In genomic region chr7:113117286-113117879, GRCh38 we compare ENCODE assay signal across 8 cellular contexts. TPM values are rescaled to one million over a fixed set of nuclear protein-coding genes. Genes with fewer than 3 reads are reported as not detected.
DNase-seq lines count a peak whose midpoint lies in the region; ATAC-seq and TF ChIP-seq lines count a peak whose summit lies in the region.
"Not testable (repeated sequence)": the region's sequence is repeated elsewhere in the genome, so short reads cannot be mapped to it uniquely, and the experiment has no call there.

No MANE protein-coding gene starts in this region.

- peak overlapping the region; percentile 61 for H3K9ac ChIP-seq in HCT116 (ENCODE audit: low read length)

- H3K36me3 ChIP-seq in HCT116 (ENCODE audit: control insufficient read depth in 1 of 2, insufficient read depth in 2 of 2, low read length in 2 of 2): not testable (repeated sequence)

- DNase-seq in AML-193 (lab: John Stamatoyannopoulos, UW): peak; percentile 20 to 23
- DNase-seq in HCT116 (ENCODE audit: low read depth, low spot score); activated T-cell treated with anti-CD3 and anti-CD28 coated beads, Interleukin-2, amount 50 U/mL, for 24 hours; coronary artery (ENCODE audit: low spot score); left ventricle myocardium superior; natural killer cell: not testable (repeated sequence)
- peak; percentile 52 for DNase-seq in OCI-M1 (lab: John Stamatoyannopoulos, UW)
- peak; percentile 10 for DNase-seq in stimulated activated naive CD8-positive, alpha-beta T cell treated with anti-CD3 and anti-CD28 coated beads, Interleukin-15, Interleukin-2, amounts not matched to agents 100 U/mL and 50 U/mL, for 24 hours

- CTCF ChIA-PET in HCT116 (lab: Charles Lee): not testable (repeated sequence)

- intact Hi-C loops in HCT116 (cut with micrococcal nuclease); left ventricle myocardium superior (cut with micrococcal nuclease); natural killer cell (cut with micrococcal nuclease): not testable (repeated sequence)

- not testable (repeated sequence) for ATAC-seq in HCT116; natural killer cell; stimulated activated naive CD8-positive, alpha-beta T cell treated with anti-CD3 and anti-CD28 coated beads, Interleukin-15, Interleukin-2, amounts not matched to agents 100 U/mL and 50 U/mL, for 24 hours
- peak; percentile 55 for ATAC-seq in left ventricle myocardium superior

- H3K4me2 ChIP-seq in HCT116 (ENCODE audit: low read length): peak overlapping the region; percentile 73

- not testable (repeated sequence) for H3K27me3 ChIP-seq in HCT116 (ENCODE audit: insufficient read depth, low read length)

- not testable (repeated sequence) for TF ChIP-seq POLR2A in HCT116 (IDR thresholded peaks at IDR 0.05; ENCODE audit: borderline replicate concordance, extremely low read depth, insufficient read depth, insufficient read length)

- RAD21 ChIA-PET in HCT116 (lab: Charles Lee; ENCODE audit: low non-redundant PET in 1 of 2, low total read pairs in 2 of 2, uncharacterized antibody in 2 of 2, unreplicated experiment in 2 of 2): not testable (repeated sequence)

- H3K4me3 ChIP-seq in HCT116 (replicated peaks in 1 of 2; ENCODE audit: low read depth in 1 of 2, low read length in 2 of 2): peak overlapping the region; percentile 79 to 83
- peak overlapping the region; percentile 62 for H3K4me3 ChIP-seq in coronary artery

- peaks cover 47% of the 10 kb centered on the region for H3K4me1 Mint-ChIP-seq in activated T-cell treated with anti-CD3 and anti-CD28 coated beads, Interleukin-2, amount 50 U/mL, for 24 hours (ENCODE audit: low read depth)
- peaks cover 12 to 15% of the 10 kb centered on the region in 2 donors for H3K4me1 Mint-ChIP-seq in natural killer cell

- H3K4me1 ChIP-seq in HCT116 (ENCODE audit: control insufficient read depth in 1 of 2, insufficient read depth in 2 of 2, low read length in 2 of 2): peaks cover 0 to 11% of the 10 kb centered on the region in 2 experiments; a peak in 2 of 4 replicates

- not testable (repeated sequence) for H3K27ac ChIP-seq in HCT116 (ENCODE audit: low read depth, low read length); coronary artery

- H3K27ac Mint-ChIP-seq in activated T-cell treated with anti-CD3 and anti-CD28 coated beads, Interleukin-2, amount 50 U/mL, for 24 hours: peak overlapping the region; percentile 84
- not testable (repeated sequence) for H3K27ac Mint-ChIP-seq in natural killer cell

- not testable (repeated sequence) for BruUV-seq in HCT116 (replicated peaks; lab: Mats Ljungman, UMichigan)

- not testable (repeated sequence) for H3K27me3 Mint-ChIP-seq in activated T-cell treated with anti-CD3 and anti-CD28 coated beads, Interleukin-2, amount 50 U/mL, for 24 hours
- peaks cover 6 to 14% of the 10 kb centered on the region in 2 donors for H3K27me3 Mint-ChIP-seq in natural killer cell (ENCODE audit: low read depth in 2 of 2)

- H3K9me3 ChIP-seq in HCT116 (ENCODE audit: control insufficient read depth in 1 of 2, insufficient read depth in 1 of 2, low read depth in 1 of 2, low read length in 2 of 2): not testable (repeated sequence)

- not testable (repeated sequence) for TF ChIP-seq RAD21 in HCT116 (IDR thresholded peaks at IDR 0.05; ENCODE audit: low read depth)

- H3K36me3 Mint-ChIP-seq in activated T-cell treated with anti-CD3 and anti-CD28 coated beads, Interleukin-2, amount 50 U/mL, for 24 hours (ENCODE audit: low read depth): peaks cover 53% of the 10 kb centered on the region
- not testable (repeated sequence) for H3K36me3 Mint-ChIP-seq in natural killer cell

- H4K20me1 ChIP-seq in HCT116 (ENCODE audit: insufficient read depth): not testable (repeated sequence)

- not testable (repeated sequence) for H3K9me2 ChIP-seq in HCT116 (ENCODE audit: insufficient read depth)

- POLR2A ChIA-PET in HCT116 (lab: Charles Lee): interaction anchor here (0.6 to 0.7 kb wide), 2 partner anchors 17 to 237 kb away, joined by 4 read pairs; no protein-coding TSS in a partner anchor

- H3K9me3 Mint-ChIP-seq in activated T-cell treated with anti-CD3 and anti-CD28 coated beads, Interleukin-2, amount 50 U/mL, for 24 hours; natural killer cell: not testable (repeated sequence)

- H3K79me2 ChIP-seq in HCT116 (ENCODE audit: insufficient read depth, low read length): not testable (repeated sequence)

- H2AFZ ChIP-seq in HCT116 (ENCODE audit: low read depth, low read length, poor library complexity, severe bottlenecking): not testable (repeated sequence)

- not testable (repeated sequence) for TF ChIP-seq CTCF in HCT116 (IDR thresholded peaks at IDR 0.05 in 2 of 3, conservative IDR thresholded peaks at IDR 0.05 in 1 of 3; ENCODE audit: borderline replicate concordance in 1 of 3, insufficient read depth in 1 of 3, low read depth in 2 of 3, low read length in 2 of 3); coronary artery (IDR thresholded peaks at IDR 0.05); natural killer cell (IDR thresholded peaks at IDR 0.05)

- peak overlapping the region; percentile 87 for H3K4me3 Mint-ChIP-seq in activated T-cell treated with anti-CD3 and anti-CD28 coated beads, Interleukin-2, amount 50 U/mL, for 24 hours
- H3K4me3 Mint-ChIP-seq in natural killer cell: peak overlapping the region; percentile 97

TF ChIP-seq in HCT116, 20 proteins besides CTCF, POLR2A, EP300 and RAD21:
- 0 out of 2 replicates have a peak, but pooled peaks have one; percentile 12 for TF ChIP-seq CEBPB (IDR thresholded peaks at IDR 0.05; ENCODE audit: low read depth)

RNA-seq across cellular contexts. Expression of gene SMIM30, which starts 1.0 kb away (rescaled TPM):
- 55.8 TPM for total RNA-seq in HCT116 (2021; ENCODE audit: unreplicated experiment)
- 18.2 and 26.3 TPM in 2 replicates for polyA plus RNA-seq in HCT116 (2012)
- total RNA-seq in left ventricle myocardium superior: 114 TPM
- 1 to 10 TPM; 5.5 to 7.6 (median 6.6) TPM for total RNA-seq in natural killer cell

RNA-seq across cellular contexts. Expression of gene GPR85, which starts 30.8 kb away (rescaled TPM):
- total RNA-seq in HCT116 (2021; ENCODE audit: unreplicated experiment) (not detected), left ventricle myocardium superior (0.69 TPM), natural killer cell (not detected)
- polyA plus RNA-seq in HCT116 (2012): not detected in 2 replicates
